In the genomic region with DNA sequence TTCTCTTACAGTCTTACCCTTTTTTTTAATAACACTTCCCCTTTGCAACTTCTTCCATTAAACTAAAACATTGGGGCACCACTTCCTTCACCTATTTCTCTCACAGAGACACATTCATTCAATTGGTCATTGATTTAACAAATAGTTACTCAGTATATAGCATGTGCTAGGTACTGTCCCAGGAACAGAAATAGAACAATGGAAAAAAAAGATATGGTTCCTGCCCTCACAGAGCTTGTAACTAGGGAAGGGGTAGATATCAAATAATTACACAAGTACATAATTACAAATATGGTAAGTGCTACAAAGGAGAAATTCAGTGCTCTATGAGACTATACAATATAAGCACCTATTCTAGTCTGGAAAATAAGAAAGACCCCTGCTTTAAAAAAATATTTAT, we compare ENCODE assay signal across 29 cellular contexts.
"Had no signal": no experiment of that assay in that cellular context is flagged by ENCODE, and none has a peak within 500 bp of the region (broad histone marks: within the 10 kb centered on the region; RNA-seq: fewer than 3 reads in every experiment).

No MANE protein-coding gene starts in this region.

- ATAC-seq: activated naive CD4-positive, alpha-beta T cell treated with anti-CD3 and anti-CD28 coated beads, Interleukin-2, amount 50 U/mL, for 72 hours; activated naive CD8-positive, alpha-beta T cell treated with anti-CD3 and anti-CD28 coated beads, Interleukin-2, amount 50 U/mL, for 24 hours; activated T-cell treated with anti-CD3 and anti-CD28 coated beads, Interleukin-2, amount 50 U/mL, for 4 hours; activated T-cell treated with anti-CD3 and anti-CD28 coated beads, Interleukin-2, amount 50 U/mL, for 72 hours; activated T-helper 17 cell treated with anti-CD3 and anti-CD28 coated beads, Interleukin-2, amount 50 U/mL, for 72 hours; body of pancreas had no signal

- DNase-seq: activated effector memory CD4-positive, alpha-beta T cell treated with anti-CD3 and anti-CD28 coated beads, Interleukin-2, amount 50 U/mL, for 16 hours; activated effector memory CD4-positive, alpha-beta T cell treated with Interleukin-2 at 50 U/mL for 16 hours; activated gamma-delta T cell; activated gamma-delta T cell treated with Interleukin-2 at 50 U/mL for 16 hours; activated naive CD4-positive, alpha-beta T cell; activated naive CD4-positive, alpha-beta T cell treated with anti-CD3 and anti-CD28 coated beads for 36 hours; activated naive CD4-positive, alpha-beta T cell treated with anti-CD3 and anti-CD28 coated beads, Interleukin-2, amount 10 ng/mL, durations not matched to agents 7 days and 5 days; activated naive CD4-positive, alpha-beta T cell treated with anti-CD3 and anti-CD28 coated beads, Interleukin-2, amount 50 U/mL, for 16 hours; activated naive CD4-positive, alpha-beta T cell treated with Interleukin-2 at 50 U/mL for 16 hours; activated naive CD8-positive, alpha-beta T cell treated with anti-CD3 and anti-CD28 coated beads for 36 hours; activated naive CD8-positive, alpha-beta T cell treated with anti-CD3 and anti-CD28 coated beads, Interleukin-2, amount 10 ng/mL, durations not matched to agents 7 days and 5 days; activated naive CD8-positive, alpha-beta T cell treated with anti-CD3 and anti-CD28 coated beads, Interleukin-2, amount 50 U/mL, for 24 hours; activated T-cell treated with anti-CD3 and anti-CD28 coated beads, Interleukin-2, amount 50 U/mL, for 1 hour; activated T-cell treated with anti-CD3 and anti-CD28 coated beads, Interleukin-2, amount 50 U/mL, for 24 hours; activated T-cell treated with anti-CD3 and anti-CD28 coated beads, Interleukin-2, amount 50 U/mL, for 4 hours; activated T-cell treated with anti-CD3 and anti-CD28 coated beads, Interleukin-2, amount 50 U/mL, for 48 hours; activated T-cell treated with anti-CD3 and anti-CD28 coated beads, Interleukin-2, amount 50 U/mL, for 72 hours; adrenal gland; amniotic stem cell; amygdala; anterior cingulate cortex; aorta; body of pancreas; brain microvascular endothelial cell; caudate nucleus; central memory CD4-positive, alpha-beta T cell; cerebellar nuclear complex had no signal
